In the genomic region with DNA sequence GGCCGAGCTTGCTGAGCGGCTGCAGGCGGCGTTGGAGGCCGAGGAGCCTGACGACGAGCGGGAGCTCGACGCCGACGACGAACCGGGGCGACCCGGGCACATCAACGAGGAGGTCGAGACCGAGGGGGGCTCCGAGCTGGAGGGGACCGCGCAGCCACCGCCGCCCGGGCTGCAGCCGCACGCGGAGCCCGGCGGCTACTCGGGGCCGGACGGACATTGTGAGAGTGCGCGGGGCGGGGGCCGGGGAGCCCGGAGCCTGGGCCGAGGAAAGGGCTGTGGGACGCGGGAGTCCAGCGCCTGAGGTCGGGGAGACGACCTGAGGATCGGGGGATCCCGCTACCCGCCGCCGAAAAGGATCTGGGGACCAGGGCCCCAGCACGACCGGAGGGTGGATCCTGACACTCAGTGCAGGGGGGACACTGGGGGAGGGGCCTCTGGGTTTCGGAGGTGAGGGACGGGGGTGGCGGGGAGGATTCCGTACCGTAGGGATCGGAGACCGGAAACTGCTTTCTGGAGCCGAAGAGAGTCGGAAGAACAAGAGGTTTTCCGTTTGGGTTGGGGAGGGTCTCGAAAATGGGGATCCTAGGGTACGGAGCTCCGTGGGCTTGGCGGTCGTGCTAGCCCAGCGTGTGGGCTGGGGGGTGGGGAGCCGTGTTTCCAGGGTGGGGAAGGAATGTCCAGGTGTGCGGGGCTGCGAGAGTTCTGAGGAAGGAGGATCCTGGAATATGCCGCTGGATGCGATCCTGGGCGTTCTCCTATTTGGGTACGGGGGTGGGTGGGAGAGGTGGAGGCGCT, we compare ENCODE assay signal across 1 cellular context.
TF ChIP-seq lines count a peak whose summit lies in the region.

No MANE protein-coding gene starts in this region.

TF ChIP-seq in HepG2, 621 proteins besides CTCF, POLR2A, EP300 and RAD21 (continued from another document and continues in another):
- no peak for TF ChIP-seq CBX2 (IDR thresholded peaks at IDR 0.05; ENCODE audit: low read depth, low read length)
- no peak for TF ChIP-seq CBX2 (CRISPR knock-in tag; IDR thresholded peaks at IDR 0.05; ENCODE audit: low read depth)
- TF ChIP-seq EZH2 (conservative IDR thresholded peaks at IDR 0.05; ENCODE audit: low read depth, low read length), result no peak
- TF ChIP-seq HNF4A (CRISPR knock-in tag; IDR thresholded peaks at IDR 0.05), result no peak
- TF ChIP-seq ZFP36L1 (CRISPR knock-in tag; IDR thresholded peaks at IDR 0.05), result no peak; the same call in 1 of the 2 replicates
- peak; percentile 60; the same call in 1 of the 2 replicates for TF ChIP-seq ZNF598 (CRISPR knock-in tag; IDR thresholded peaks at IDR 0.05; ENCODE audit: borderline replicate concordance)
- TF ChIP-seq, protein P1, sequence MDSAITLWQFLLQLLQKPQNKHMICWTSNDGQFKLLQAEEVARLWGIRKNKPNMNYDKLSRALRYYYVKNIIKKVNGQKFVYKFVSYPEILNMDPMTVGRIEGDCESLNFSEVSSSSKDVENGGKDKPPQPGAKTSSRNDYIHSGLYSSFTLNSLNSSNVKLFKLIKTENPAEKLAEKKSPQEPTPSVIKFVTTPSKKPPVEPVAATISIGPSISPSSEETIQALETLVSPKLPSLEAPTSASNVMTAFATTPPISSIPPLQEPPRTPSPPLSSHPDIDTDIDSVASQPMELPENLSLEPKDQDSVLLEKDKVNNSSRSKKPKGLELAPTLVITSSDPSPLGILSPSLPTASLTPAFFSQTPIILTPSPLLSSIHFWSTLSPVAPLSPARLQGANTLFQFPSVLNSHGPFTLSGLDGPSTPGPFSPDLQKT (CRISPR knock-in tag; IDR thresholded peaks at IDR 0.05; ENCODE audit: borderline replicate concordance), result no peak
- TF ChIP-seq, protein P2, sequence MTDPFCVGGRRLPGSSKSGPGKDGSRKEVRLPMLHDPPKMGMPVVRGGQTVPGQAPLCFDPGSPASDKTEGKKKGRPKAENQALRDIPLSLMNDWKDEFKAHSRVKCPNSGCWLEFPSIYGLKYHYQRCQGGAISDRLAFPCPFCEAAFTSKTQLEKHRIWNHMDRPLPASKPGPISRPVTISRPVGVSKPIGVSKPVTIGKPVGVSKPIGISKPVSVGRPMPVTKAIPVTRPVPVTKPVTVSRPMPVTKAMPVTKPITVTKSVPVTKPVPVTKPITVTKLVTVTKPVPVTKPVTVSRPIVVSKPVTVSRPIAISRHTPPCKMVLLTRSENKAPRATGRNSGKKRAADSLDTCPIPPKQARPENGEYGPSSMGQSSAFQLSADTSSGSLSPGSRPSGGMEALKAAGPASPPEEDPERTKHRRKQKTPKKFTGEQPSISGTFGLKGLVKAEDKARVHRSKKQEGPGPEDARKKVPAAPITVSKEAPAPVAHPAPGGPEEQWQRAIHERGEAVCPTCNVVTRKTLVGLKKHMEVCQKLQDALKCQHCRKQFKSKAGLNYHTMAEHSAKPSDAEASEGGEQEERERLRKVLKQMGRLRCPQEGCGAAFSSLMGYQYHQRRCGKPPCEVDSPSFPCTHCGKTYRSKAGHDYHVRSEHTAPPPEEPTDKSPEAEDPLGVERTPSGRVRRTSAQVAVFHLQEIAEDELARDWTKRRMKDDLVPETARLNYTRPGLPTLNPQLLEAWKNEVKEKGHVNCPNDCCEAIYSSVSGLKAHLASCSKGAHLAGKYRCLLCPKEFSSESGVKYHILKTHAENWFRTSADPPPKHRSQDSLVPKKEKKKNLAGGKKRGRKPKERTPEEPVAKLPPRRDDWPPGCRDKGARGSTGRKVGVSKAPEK (CRISPR knock-in tag; IDR thresholded peaks at IDR 0.05; ENCODE audit: borderline replicate concordance), result no peak
- 0 out of 2 replicates have a peak, but pooled peaks have one; percentile 50 for TF ChIP-seq ZFYVE20 (CRISPR knock-in tag; IDR thresholded peaks at IDR 0.05; ENCODE audit: borderline replicate concordance, low read depth)
- TF ChIP-seq, protein P3, sequence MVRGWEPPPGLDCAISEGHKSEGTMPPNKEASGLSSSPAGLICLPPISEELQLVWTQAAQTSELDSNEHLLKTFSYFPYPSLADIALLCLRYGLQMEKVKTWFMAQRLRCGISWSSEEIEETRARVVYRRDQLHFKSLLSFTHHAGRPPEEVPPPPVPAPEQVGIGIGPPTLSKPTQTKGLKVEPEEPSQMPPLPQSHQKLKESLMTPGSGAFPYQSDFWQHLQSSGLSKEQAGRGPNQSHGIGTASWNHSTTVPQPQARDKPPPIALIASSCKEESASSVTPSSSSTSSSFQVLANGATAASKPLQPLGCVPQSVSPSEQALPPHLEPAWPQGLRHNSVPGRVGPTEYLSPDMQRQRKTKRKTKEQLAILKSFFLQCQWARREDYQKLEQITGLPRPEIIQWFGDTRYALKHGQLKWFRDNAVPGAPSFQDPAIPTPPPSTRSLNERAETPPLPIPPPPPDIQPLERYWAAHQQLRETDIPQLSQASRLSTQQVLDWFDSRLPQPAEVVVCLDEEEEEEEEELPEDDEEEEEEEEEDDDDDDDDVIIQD (CRISPR knock-in tag; IDR thresholded peaks at IDR 0.05; ENCODE audit: low read depth), result no peak
- TF ChIP-seq ZNF709 (CRISPR knock-in tag; IDR thresholded peaks at IDR 0.05), result peak; percentile 76; the same call in 1 of the 2 replicates
- TF ChIP-seq HMG20B (CRISPR knock-in tag; conservative IDR thresholded peaks at IDR 0.05), result no peak
- no peak for TF ChIP-seq ZNF326 (CRISPR knock-in tag; IDR thresholded peaks at IDR 0.05; ENCODE audit: borderline replicate concordance)
- TF ChIP-seq, protein P4, sequence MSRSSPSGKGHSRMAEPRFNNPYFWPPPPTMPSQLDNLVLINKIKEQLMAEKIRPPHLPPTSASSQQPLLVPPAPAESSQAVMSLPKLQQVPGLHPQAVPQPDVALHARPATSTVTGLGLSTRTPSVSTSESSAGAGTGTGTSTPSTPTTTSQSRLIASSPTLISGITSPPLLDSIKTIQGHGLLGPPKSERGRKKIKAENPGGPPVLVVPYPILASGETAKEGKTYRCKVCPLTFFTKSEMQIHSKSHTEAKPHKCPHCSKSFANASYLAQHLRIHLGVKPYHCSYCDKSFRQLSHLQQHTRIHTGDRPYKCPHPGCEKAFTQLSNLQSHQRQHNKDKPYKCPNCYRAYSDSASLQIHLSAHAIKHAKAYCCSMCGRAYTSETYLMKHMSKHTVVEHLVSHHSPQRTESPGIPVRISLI (CRISPR knock-in tag; IDR thresholded peaks at IDR 0.05; ENCODE audit: borderline replicate concordance), result no peak
- TF ChIP-seq, protein P5, sequence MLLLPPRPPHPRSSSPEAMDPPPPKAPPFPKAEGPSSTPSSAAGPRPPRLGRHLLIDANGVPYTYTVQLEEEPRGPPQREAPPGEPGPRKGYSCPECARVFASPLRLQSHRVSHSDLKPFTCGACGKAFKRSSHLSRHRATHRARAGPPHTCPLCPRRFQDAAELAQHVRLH (CRISPR knock-in tag; IDR thresholded peaks at IDR 0.05; ENCODE audit: borderline replicate concordance, low read depth), result no peak
- TF ChIP-seq ZNF672 (CRISPR knock-in tag; IDR thresholded peaks at IDR 0.05), result no peak
- TF ChIP-seq, protein P6, sequence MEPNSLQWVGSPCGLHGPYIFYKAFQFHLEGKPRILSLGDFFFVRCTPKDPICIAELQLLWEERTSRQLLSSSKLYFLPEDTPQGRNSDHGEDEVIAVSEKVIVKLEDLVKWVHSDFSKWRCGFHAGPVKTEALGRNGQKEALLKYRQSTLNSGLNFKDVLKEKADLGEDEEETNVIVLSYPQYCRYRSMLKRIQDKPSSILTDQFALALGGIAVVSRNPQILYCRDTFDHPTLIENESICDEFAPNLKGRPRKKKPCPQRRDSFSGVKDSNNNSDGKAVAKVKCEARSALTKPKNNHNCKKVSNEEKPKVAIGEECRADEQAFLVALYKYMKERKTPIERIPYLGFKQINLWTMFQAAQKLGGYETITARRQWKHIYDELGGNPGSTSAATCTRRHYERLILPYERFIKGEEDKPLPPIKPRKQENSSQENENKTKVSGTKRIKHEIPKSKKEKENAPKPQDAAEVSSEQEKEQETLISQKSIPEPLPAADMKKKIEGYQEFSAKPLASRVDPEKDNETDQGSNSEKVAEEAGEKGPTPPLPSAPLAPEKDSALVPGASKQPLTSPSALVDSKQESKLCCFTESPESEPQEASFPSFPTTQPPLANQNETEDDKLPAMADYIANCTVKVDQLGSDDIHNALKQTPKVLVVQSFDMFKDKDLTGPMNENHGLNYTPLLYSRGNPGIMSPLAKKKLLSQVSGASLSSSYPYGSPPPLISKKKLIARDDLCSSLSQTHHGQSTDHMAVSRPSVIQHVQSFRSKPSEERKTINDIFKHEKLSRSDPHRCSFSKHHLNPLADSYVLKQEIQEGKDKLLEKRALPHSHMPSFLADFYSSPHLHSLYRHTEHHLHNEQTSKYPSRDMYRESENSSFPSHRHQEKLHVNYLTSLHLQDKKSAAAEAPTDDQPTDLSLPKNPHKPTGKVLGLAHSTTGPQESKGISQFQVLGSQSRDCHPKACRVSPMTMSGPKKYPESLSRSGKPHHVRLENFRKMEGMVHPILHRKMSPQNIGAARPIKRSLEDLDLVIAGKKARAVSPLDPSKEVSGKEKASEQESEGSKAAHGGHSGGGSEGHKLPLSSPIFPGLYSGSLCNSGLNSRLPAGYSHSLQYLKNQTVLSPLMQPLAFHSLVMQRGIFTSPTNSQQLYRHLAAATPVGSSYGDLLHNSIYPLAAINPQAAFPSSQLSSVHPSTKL (CRISPR knock-in tag; IDR thresholded peaks at IDR 0.05), result no peak
- TF ChIP-seq, protein P7, sequence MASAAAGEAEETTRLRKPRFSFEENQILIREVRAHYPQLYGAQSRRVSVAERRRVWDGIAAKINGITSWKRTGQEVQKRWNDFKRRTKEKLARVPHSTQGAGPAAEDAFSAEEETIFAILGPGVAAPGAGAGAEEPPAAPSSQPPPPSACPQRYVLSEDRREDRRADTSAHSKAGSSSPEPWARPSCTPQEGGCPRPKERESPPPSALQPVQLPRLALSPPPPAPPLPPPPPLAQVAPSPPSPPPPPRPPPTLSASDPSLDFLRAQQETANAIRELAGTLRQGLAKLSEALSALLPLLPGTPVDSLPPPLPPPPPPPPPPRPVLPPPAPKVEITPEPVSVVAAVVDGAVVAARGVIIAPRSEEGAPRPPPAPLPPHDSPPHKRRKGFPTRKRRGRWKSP (CRISPR knock-in tag; IDR thresholded peaks at IDR 0.05), result 0 out of 2 replicates have a peak, but pooled peaks have one; percentile 10
- TF ChIP-seq, protein P8, sequence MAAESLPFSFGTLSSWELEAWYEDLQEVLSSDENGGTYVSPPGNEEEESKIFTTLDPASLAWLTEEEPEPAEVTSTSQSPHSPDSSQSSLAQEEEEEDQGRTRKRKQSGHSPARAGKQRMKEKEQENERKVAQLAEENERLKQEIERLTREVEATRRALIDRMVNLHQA (CRISPR knock-in tag; IDR thresholded peaks at IDR 0.05), result no peak
- TF ChIP-seq ZKSCAN5 (CRISPR knock-in tag; IDR thresholded peaks at IDR 0.05), result no peak
- TF ChIP-seq, protein P9, sequence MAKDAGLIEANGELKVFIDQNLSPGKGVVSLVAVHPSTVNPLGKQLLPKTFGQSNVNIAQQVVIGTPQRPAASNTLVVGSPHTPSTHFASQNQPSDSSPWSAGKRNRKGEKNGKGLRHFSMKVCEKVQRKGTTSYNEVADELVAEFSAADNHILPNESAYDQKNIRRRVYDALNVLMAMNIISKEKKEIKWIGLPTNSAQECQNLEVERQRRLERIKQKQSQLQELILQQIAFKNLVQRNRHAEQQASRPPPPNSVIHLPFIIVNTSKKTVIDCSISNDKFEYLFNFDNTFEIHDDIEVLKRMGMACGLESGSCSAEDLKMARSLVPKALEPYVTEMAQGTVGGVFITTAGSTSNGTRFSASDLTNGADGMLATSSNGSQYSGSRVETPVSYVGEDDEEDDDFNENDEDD (CRISPR knock-in tag; IDR thresholded peaks at IDR 0.05; ENCODE audit: borderline replicate concordance), result no peak
- TF ChIP-seq, protein P10, sequence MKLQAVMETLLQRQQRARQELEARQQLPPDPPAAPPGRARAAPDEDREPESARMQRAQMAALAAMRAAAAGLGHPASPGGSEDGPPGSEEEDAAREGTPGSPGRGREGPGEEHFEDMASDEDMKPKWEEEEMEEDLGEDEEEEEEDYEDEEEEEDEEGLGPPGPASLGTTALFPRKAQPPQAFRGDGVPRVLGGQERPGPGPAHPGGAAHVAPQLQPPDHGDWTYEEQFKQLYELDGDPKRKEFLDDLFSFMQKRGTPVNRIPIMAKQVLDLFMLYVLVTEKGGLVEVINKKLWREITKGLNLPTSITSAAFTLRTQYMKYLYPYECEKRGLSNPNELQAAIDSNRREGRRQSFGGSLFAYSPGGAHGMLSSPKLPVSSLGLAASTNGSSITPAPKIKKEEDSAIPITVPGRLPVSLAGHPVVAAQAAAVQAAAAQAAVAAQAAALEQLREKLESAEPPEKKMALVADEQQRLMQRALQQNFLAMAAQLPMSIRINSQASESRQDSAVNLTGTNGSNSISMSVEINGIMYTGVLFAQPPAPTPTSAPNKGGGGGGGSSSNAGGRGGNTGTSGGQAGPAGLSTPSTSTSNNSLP (IDR thresholded peaks at IDR 0.05; ENCODE audit: low read depth, low read length), result no peak
- TF ChIP-seq ZFP1 (CRISPR knock-in tag; IDR thresholded peaks at IDR 0.05), result no peak
- no peak for TF ChIP-seq TP53 (CRISPR knock-in tag; conservative IDR thresholded peaks at IDR 0.05)
- TF ChIP-seq HDAC1 (CRISPR knock-in tag; IDR thresholded peaks at IDR 0.05), result no peak
- TF ChIP-seq, protein P11, sequence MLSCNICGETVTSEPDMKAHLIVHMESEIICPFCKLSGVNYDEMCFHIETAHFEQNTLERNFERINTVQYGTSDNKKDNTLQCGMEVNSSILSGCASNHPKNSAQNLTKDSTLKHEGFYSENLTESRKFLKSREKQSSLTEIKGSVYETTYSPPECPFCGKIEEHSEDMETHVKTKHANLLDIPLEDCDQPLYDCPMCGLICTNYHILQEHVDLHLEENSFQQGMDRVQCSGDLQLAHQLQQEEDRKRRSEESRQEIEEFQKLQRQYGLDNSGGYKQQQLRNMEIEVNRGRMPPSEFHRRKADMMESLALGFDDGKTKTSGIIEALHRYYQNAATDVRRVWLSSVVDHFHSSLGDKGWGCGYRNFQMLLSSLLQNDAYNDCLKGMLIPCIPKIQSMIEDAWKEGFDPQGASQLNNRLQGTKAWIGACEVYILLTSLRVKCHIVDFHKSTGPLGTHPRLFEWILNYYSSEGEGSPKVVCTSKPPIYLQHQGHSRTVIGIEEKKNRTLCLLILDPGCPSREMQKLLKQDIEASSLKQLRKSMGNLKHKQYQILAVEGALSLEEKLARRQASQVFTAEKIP (CRISPR knock-in tag; IDR thresholded peaks at IDR 0.05; ENCODE audit: borderline replicate concordance), result no peak
- TF ChIP-seq ARNTL (CRISPR knock-in tag; IDR thresholded peaks at IDR 0.05), result no peak
- TF ChIP-seq KLF6 (CRISPR knock-in tag; IDR thresholded peaks at IDR 0.05), result no peak
- TF ChIP-seq, protein P12, sequence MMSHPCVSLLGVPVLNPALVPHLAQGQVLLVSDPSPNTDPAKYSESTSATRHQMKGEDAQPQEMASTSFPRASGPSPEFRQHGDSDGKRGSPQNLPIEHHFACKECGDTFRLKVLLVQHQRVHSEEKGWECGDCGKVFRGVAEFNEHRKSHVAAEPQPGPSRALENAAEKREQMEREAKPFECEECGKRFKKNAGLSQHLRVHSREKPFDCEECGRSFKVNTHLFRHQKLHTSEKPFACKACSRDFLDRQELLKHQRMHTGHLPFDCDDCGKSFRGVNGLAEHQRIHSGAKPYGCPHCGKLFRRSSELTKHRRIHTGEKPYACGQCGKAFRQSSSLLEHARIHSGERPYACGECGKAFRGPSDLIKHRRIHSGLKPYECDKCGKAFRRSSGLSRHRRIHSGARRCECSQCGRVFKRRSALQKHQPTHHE (CRISPR knock-in tag; IDR thresholded peaks at IDR 0.05; ENCODE audit: borderline replicate concordance), result peak; percentile 48; the same call in 1 of the 2 replicates
- no peak for TF ChIP-seq HOXA7 (CRISPR knock-in tag; IDR thresholded peaks at IDR 0.05)
- no peak for TF ChIP-seq TEAD3 (CRISPR knock-in tag; optimal IDR thresholded peaks at IDR 0.05; ENCODE audit: borderline replicate concordance)
